In genomic region chr4:71189471-71189870, GRCh38 we compare ENCODE assay signal across 16 cellular contexts.
DNase-seq lines count a peak whose midpoint lies in the region; ATAC-seq, FAIRE-seq and TF ChIP-seq lines count a peak whose summit lies in the region.
"Had no signal": no experiment of that assay in that cellular context is flagged by ENCODE, and none has a peak within 500 bp of the region (broad histone marks: within the 10 kb centered on the region; RNA-seq: fewer than 3 reads in every experiment).

No MANE protein-coding gene starts in this region.

- peak overlapping the region; percentile 76 for H3K56ac ChIP-seq in IMR-90 (ENCODE audit: extremely low read depth, insufficient read depth, low read length)

- TF ChIP-seq POLR2A in IMR-90 (IDR thresholded peaks at IDR 0.05; ENCODE audit: low read depth, low read length) (peak; percentile 62; the same call in 1 of the 2 replicates), GM12891 (IDR thresholded peaks at IDR 0.05; ENCODE audit: low read depth, low read length) (no peak)

- peak overlapping the region; percentile 98 for H3K4me2 ChIP-seq in IMR-90 (ENCODE audit: low read depth, low read length)

- H3K18ac ChIP-seq in IMR-90 (ENCODE audit: low read depth, low read length): peak overlapping the region; percentile 67; the same call in 1 of the 2 replicates

- peak overlapping the region; percentile 47; the same call in 1 of the 2 replicates for H3K23ac ChIP-seq in IMR-90 (ENCODE audit: low read depth, low read length)

- peaks cover 18% of the 10 kb centered on the region for H3K4me1 Mint-ChIP-seq in nephron

- H3K4me3 ChIP-seq in IMR-90 (ENCODE audit: insufficient read depth, low read depth, low read length): peak overlapping the region; percentile 57
- H3K4me3 ChIP-seq in choroid plexus epithelial cell (ENCODE audit: low read depth, low read length): no peak overlapping the region
- H3K4me3 ChIP-seq in SJCRH30: no peak overlapping the region
- H3K4me3 ChIP-seq: coronary artery had no signal

- H3K9ac ChIP-seq in IMR-90 (ENCODE audit: low read depth, low read length): peak overlapping the region; percentile 85

- TF ChIP-seq RAD21 in IMR-90 (IDR thresholded peaks at IDR 0.05; ENCODE audit: low read length): peak; percentile 61

- H3K9me1 ChIP-seq in IMR-90 (ENCODE audit: insufficient read depth, low read length): peaks cover 4% of the 10 kb centered on the region; the same call in 1 of the 2 replicates

- POLR2A ChIA-PET in IMR-90 (lab: Charles Lee; ENCODE audit: unreplicated experiment): no interaction called here

- peak overlapping the region; percentile 65; the same call in 2 of the 3 replicates for H2BK15ac ChIP-seq in IMR-90 (ENCODE audit: low read depth, low read length)

- peak overlapping the region; percentile 52 for H4K5ac ChIP-seq in IMR-90 (ENCODE audit: low read depth, low read length)

- WGBS in IMR-90 (ENCODE audit: extremely low coverage in 2 of 2, insufficient read length in 1 of 2), 2 experiments: no CpG with 5 or more reads among the region's 6 CpGs

- peak overlapping the region; percentile 37 to 61 (median 58) for H3K4me3 Mint-ChIP-seq in nephron

- H2AFZ ChIP-seq in IMR-90 (replicated peaks; ENCODE audit: low read length, poor library complexity): no peak overlapping the region

- peak; percentile 28 for ATAC-seq in IMR-90 (ENCODE audit: low read depth)

- H2AK5ac ChIP-seq in IMR-90 (ENCODE audit: low read depth, low read length): no peak overlapping the region

- H2AK9ac ChIP-seq in IMR-90 (replicated peaks; ENCODE audit: low read depth, low read length, poor library complexity): no peak overlapping the region

- H3K14ac ChIP-seq in IMR-90 (replicated peaks; ENCODE audit: low read depth, low read length): peak overlapping the region; percentile 76; the same call in 1 of the 2 replicates

- peaks cover 3% of the 10 kb centered on the region; the same call in 1 of the 2 replicates for H4K20me1 ChIP-seq in IMR-90 (ENCODE audit: insufficient read depth, low read length)

- no peaks in the 10 kb centered on the region for H3K36me3 Mint-ChIP-seq in nephron (ENCODE audit: low read depth)

- no peak for FAIRE-seq in GM12891 (lab: Jason Lieb, UNC)
- FAIRE-seq: frontal cortex had no signal

- H4K91ac ChIP-seq in IMR-90 (ENCODE audit: insufficient read depth, low read depth, low read length): peak overlapping the region; percentile 48; the same call in 1 of the 2 replicates

- H3K27me3 ChIP-seq in IMR-90 (ENCODE audit: control insufficient read depth, insufficient read depth, low read length) (no peaks in the 10 kb centered on the region), SJCRH30 (peaks cover 18% of the 10 kb centered on the region; the same call in 1 of the 2 replicates)

- dilution Hi-C loops in IMR-90 (cut with HindIII; ENCODE audit: low sequenced_read_pairs, unreplicated experiment): no loop called here

- H3K27ac Mint-ChIP-seq in nephron: peak overlapping the region; percentile 14 to 80 (median 65)

- H2BK5ac ChIP-seq in IMR-90 (ENCODE audit: low read depth, low read length, poor library complexity, severe bottlenecking): peak overlapping the region; percentile 93

- H3K9me3 ChIP-seq in IMR-90 (ENCODE audit: control insufficient read depth, insufficient read depth, low read length) (no peaks in the 10 kb centered on the region), SJCRH30 (replicated peaks) (no peaks in the 10 kb centered on the region)
- H3K9me3 ChIP-seq: neutrophil had no signal

- H3K27ac ChIP-seq in IMR-90 (ENCODE audit: insufficient read depth, low read length): peak overlapping the region; percentile 25; the same call in 1 of the 2 replicates
- no peak overlapping the region for H3K27ac ChIP-seq in SJCRH30
- H3K27ac ChIP-seq: coronary artery, neutrophil had no signal

- TF ChIP-seq CTCF in AG09319 (IDR thresholded peaks at IDR 0.05; ENCODE audit: low read depth, low read length): peak; percentile 2
- TF ChIP-seq CTCF in IMR-90 (conservative IDR thresholded peaks at IDR 0.05; ENCODE audit: low read depth, low read length): peak; percentile 42
- TF ChIP-seq CTCF in choroid plexus epithelial cell (conservative IDR thresholded peaks at IDR 0.05; ENCODE audit: low read depth, low read length): peak; percentile 20
- no peak for TF ChIP-seq CTCF in nephron (IDR thresholded peaks at IDR 0.05; ENCODE audit: unreplicated experiment in 3 of 3)

- peak overlapping the region; percentile 62; the same call in 1 of the 2 replicates for H3K4ac ChIP-seq in IMR-90 (ENCODE audit: low read depth, low read length)

- intact Hi-C loops in IMR-90 (cut with micrococcal nuclease): loop anchor here (1.0 to 10.0 kb wide), 8 partner anchors 41 to 364 kb away; partner anchors contain the start of gene DCK

- H3K27me3 Mint-ChIP-seq in nephron (ENCODE audit: low read depth): peaks cover 24% of the 10 kb centered on the region

- no peaks in the 10 kb centered on the region; the same call in 1 of the 2 replicates for H3K36me3 ChIP-seq in IMR-90 (ENCODE audit: control insufficient read depth, insufficient read depth, low read length)
- H3K36me3 ChIP-seq in SJCRH30: no peaks in the 10 kb centered on the region
- H3K36me3 ChIP-seq: neutrophil had no signal

- in situ Hi-C loops in IMR-90 (cut with MboI; ENCODE audit: low sequenced_read_pairs): loop anchor here (10.0 kb wide), 1 partner anchor 365 kb away; no protein-coding TSS in a partner anchor

- H2BK120ac ChIP-seq in IMR-90 (ENCODE audit: low read depth, low read length): peak overlapping the region; percentile 70

- H3K9me3 Mint-ChIP-seq in nephron: no peaks in the 10 kb centered on the region

- peaks cover 4 to 36% of the 10 kb centered on the region in 2 experiments; a peak in 3 of 4 replicates for H3K79me1 ChIP-seq in IMR-90 (ENCODE audit: low read depth in 1 of 2, low read length in 2 of 2)

- CTCF ChIA-PET in IMR-90 (lab: Yijun Ruan, JAX): interaction anchor here (0.5 to 2.3 kb wide), 11 partner anchors 11 to 515 kb away, joined by 3 to 13 read pairs (median 4); no protein-coding TSS in a partner anchor

- DNase-seq in AG09319 (ENCODE audit: extremely low read depth, low read depth) (no peak), IMR-90 (peak; percentile 86), choroid plexus epithelial cell (ENCODE audit: low read depth) (peak; percentile 52), retina (no peak), GM12891 (ENCODE audit: insufficient read length, low spot score) (no peak), glomerular visceral epithelial cell (ENCODE audit: extremely low spot score) (no peak), SJCRH30 (no peak)
- DNase-seq: activated CD4-positive, alpha-beta T cell treated with anti-CD3 and anti-CD28 coated beads, Interleukin-2, amount 50 U/mL, for 1 hour; C1 segment of cervical spinal cord; NCI-H187 treated with DMSO at 0.1 percent for 48 hours; stimulated activated CD4-positive, alpha-beta T cell treated with anti-CD3 and anti-CD28 coated beads, Interleukin-2, amount 100 ng/mL, for 24 hours; T-helper 1 cell had no signal

- H3K4me1 ChIP-seq in IMR-90 (ENCODE audit: control insufficient read depth, insufficient read depth, low read length) (peaks cover 2% of the 10 kb centered on the region; the same call in 1 of the 2 replicates), SJCRH30 (no peaks in the 10 kb centered on the region)

- peak overlapping the region; percentile 60; the same call in 1 of the 2 replicates for H2BK20ac ChIP-seq in IMR-90 (ENCODE audit: low read depth, low read length)

- BruUV-seq in IMR-90 (replicated peaks; lab: Mats Ljungman, UMichigan): no TSS peak

- H4K8ac ChIP-seq in IMR-90 (ENCODE audit: low read depth in 2 of 2, low read length in 2 of 2): peak overlapping the region in 1 of 2 experiments; percentile 80; a peak in 2 of 4 replicates

TF ChIP-seq in IMR-90, 13 proteins besides CTCF, POLR2A, EP300 and RAD21:
- TF ChIP-seq MAFK (IDR thresholded peaks at IDR 0.05; ENCODE audit: low read depth, low read length): 0 out of 2 replicates have a peak, but pooled peaks have one; percentile 15
- no peak for TF ChIP-seq MAZ (IDR thresholded peaks at IDR 0.05; ENCODE audit: borderline replicate concordance, low read depth, low read length)
- TF ChIP-seq FOS (IDR thresholded peaks at IDR 0.05; ENCODE audit: low read depth, low read length): 0 out of 2 replicates have a peak, but pooled peaks have one; percentile 29
- no peak for TF ChIP-seq NFE2L2 (IDR thresholded peaks at IDR 0.05; ENCODE audit: low read depth, low read length)
- peak; percentile 24; the same call in 1 of the 2 replicates for TF ChIP-seq SMC3 (IDR thresholded peaks at IDR 0.05; ENCODE audit: low read depth, low read length)

TF ChIP-seq in GM12891, 5 proteins besides CTCF, POLR2A, EP300 and RAD21:
- no peak for TF ChIP-seq SPI1 (IDR thresholded peaks at IDR 0.05; ENCODE audit: low read depth, low read length)
- TF ChIP-seq PAX5 (IDR thresholded peaks at IDR 0.05; ENCODE audit: insufficient read depth, low read length, severe bottlenecking): no peak
TF ChIP-seq in GM12891: peak in this region for 0.

Comparison
In these comparisons a context has a peak if more than half of its experiments do, and no peak if none do; other contexts are left out.
1. DNase-seq: peak in IMR-90 (single experiment) and choroid plexus epithelial cell (single experiment); none in AG09319 (single experiment), retina (single experiment), GM12891 (single experiment), glomerular visceral epithelial cell (single experiment) and SJCRH30 (0 of 2).
2. CTCF ChIP-seq: peak in AG09319 (single experiment), IMR-90 (single experiment) and choroid plexus epithelial cell (single experiment); none in nephron (0 of 3).